In the genomic region with DNA sequence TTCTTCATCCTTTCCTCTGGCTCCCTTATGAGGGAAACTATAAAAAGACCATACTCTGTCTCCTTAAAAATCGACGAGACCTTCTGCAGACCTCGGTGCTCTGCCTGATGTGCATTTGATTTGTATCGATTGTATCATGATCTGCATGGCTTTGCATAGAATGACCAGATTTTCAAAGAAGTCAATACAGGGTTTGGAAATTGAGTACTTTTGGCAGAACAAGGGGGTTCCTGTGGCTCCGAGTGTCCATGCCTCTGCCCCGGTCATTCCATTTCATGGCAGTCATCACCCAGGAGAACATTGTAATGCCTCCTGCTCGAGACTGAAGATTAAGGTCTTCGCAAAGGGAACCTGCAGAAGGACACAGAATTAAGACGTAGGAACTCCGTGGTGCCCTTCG, we compare ENCODE assay signal across 1 cellular context.
TF ChIP-seq lines count a peak whose summit lies in the region.

No MANE protein-coding gene starts in this region.

TF ChIP-seq in GM23338, 12 proteins besides CTCF, POLR2A, EP300 and RAD21 (continued from another document):
- TF ChIP-seq, protein P1, sequence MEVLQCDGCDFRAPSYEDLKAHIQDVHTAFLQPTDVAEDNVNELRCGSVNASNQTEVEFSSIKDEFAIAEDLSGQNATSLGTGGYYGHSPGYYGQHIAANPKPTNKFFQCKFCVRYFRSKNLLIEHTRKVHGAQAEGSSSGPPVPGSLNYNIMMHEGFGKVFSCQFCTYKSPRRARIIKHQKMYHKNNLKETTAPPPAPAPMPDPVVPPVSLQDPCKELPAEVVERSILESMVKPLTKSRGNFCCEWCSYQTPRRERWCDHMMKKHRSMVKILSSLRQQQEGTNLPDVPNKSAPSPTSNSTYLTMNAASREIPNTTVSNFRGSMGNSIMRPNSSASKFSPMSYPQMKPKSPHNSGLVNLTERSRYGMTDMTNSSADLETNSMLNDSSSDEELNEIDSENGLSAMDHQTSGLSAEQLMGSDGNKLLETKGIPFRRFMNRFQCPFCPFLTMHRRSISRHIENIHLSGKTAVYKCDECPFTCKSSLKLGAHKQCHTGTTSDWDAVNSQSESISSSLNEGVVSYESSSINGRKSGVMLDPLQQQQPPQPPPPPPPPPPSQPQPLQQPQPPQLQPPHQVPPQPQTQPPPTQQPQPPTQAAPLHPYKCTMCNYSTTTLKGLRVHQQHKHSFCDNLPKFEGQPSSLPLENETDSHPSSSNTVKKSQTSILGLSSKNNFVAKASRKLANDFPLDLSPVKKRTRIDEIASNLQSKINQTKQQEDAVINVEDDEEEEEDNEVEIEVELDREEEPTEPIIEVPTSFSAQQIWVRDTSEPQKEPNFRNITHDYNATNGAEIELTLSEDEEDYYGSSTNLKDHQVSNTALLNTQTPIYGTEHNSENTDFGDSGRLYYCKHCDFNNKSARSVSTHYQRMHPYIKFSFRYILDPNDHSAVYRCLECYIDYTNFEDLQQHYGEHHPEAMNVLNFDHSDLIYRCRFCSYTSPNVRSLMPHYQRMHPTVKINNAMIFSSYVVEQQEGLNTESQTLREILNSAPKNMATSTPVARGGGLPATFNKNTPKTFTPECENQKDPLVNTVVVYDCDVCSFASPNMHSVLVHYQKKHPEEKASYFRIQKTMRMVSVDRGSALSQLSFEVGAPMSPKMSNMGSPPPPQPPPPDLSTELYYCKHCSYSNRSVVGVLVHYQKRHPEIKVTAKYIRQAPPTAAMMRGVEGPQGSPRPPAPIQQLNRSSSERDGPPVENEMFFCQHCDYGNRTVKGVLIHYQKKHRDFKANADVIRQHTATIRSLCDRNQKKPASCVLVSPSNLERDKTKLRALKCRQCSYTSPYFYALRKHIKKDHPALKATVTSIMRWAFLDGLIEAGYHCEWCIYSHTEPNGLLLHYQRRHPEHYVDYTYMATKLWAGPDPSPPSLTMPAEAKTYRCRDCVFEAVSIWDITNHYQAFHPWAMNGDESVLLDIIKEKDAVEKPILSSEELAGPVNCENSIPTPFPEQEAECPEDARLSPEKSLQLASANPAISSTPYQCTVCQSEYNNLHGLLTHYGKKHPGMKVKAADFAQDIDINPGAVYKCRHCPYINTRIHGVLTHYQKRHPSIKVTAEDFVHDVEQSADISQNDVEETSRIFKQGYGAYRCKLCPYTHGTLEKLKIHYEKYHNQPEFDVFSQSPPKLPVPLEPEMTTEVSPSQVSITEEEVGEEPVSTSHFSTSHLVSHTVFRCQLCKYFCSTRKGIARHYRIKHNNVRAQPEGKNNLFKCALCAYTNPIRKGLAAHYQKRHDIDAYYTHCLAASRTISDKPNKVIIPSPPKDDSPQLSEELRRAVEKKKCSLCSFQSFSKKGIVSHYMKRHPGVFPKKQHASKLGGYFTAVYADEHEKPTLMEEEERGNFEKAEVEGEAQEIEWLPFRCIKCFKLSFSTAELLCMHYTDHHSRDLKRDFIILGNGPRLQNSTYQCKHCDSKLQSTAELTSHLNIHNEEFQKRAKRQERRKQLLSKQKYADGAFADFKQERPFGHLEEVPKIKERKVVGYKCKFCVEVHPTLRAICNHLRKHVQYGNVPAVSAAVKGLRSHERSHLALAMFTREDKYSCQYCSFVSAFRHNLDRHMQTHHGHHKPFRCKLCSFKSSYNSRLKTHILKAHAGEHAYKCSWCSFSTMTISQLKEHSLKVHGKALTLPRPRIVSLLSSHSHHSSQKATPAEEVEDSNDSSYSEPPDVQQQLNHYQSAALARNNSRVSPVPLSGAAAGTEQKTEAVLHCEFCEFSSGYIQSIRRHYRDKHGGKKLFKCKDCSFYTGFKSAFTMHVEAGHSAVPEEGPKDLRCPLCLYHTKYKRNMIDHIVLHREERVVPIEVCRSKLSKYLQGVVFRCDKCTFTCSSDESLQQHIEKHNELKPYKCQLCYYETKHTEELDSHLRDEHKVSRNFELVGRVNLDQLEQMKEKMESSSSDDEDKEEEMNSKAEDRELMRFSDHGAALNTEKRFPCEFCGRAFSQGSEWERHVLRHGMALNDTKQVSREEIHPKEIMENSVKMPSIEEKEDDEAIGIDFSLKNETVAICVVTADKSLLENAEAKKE (CRISPR knock-in tag; IDR thresholded peaks at IDR 0.05) = no peak
- TF ChIP-seq ZNF114 (CRISPR knock-in tag; IDR thresholded peaks at IDR 0.05) = no peak
